20 cellular contexts compared by ENCODE assay signal in the genomic region with DNA sequence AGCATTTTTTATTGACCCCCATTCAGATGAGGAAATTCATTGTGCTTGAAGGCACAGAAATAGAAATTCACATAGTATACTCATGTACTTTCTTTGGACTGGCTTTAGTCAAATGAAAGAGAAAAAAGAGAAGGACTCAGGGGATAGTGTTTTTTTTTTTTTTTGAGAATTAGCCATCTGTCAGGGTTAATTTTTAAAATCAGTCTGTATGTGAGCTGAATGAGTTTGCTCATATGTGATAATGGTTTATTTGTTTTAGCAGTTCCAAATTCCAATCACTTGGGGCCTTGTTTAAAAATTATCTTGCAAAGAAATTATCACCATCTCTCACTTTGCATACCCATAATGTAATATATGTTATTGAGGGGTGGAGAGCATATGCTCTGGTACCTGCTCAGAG. TPM values are rescaled to one million over a fixed set of nuclear protein-coding genes. Genes with fewer than 3 reads are reported as not detected.
DNase-seq lines count a peak whose midpoint lies in the region; FAIRE-seq and TF ChIP-seq lines count a peak whose summit lies in the region.
"Had no signal": no experiment of that assay in that cellular context is flagged by ENCODE, and none has a peak within 500 bp of the region (broad histone marks: within the 10 kb centered on the region; RNA-seq: fewer than 3 reads in every experiment).

No MANE protein-coding gene starts in this region.

- no peaks in the 10 kb centered on the region for H3K9me2 ChIP-seq in hepatocyte (replicated peaks; ENCODE audit: insufficient read depth)

- peaks cover 77% of the 10 kb centered on the region for H4K20me1 ChIP-seq in hepatocyte (ENCODE audit: insufficient read depth, poor library complexity, severe bottlenecking)

- H3K9me3 ChIP-seq in hepatocyte (ENCODE audit: low read depth) = no peaks in the 10 kb centered on the region
- H3K9me3 ChIP-seq: right atrium auricular region had no signal

- no peak for FAIRE-seq in GM12891 (lab: Jason Lieb, UNC)

- no peak for TF ChIP-seq POLR2A in GM12891 (IDR thresholded peaks at IDR 0.05; ENCODE audit: low read depth, low read length)

- H3K4me2 ChIP-seq in hepatocyte = peak overlapping the region; percentile 4

- peak overlapping the region; percentile 22 for H3K27ac ChIP-seq in hepatocyte

- TF ChIP-seq CTCF in hepatocyte (IDR thresholded peaks at IDR 0.05; ENCODE audit: poor library complexity) = peak; percentile 2
- no peak for TF ChIP-seq CTCF in GM13977 (IDR thresholded peaks at IDR 0.05; ENCODE audit: extremely low read depth, insufficient read depth, missing control alignments)

- H3K36me3 ChIP-seq in hepatocyte (replicated peaks; ENCODE audit: insufficient read depth, low read depth) = no peaks in the 10 kb centered on the region
- H3K36me3 ChIP-seq: right atrium auricular region had no signal

- no peak overlapping the region for H3K4me3 ChIP-seq in hepatocyte
- H3K4me3 ChIP-seq: right atrium auricular region had no signal

- H3K27me3 ChIP-seq in hepatocyte = no peaks in the 10 kb centered on the region
- H3K27me3 ChIP-seq: right atrium auricular region had no signal

- H3K4me1 ChIP-seq in hepatocyte (ENCODE audit: insufficient read depth) = peaks cover 58% of the 10 kb centered on the region

- DNase-seq in Caki2 (ENCODE audit: low read depth) (peak; percentile 23), NCI-H1694 (lab: John Stamatoyannopoulos, UW) (peak; percentile 69), hepatocyte (ENCODE audit: low spot score) (no peak), renal cortical epithelial cell (ENCODE audit: low read depth) (peak; percentile 53), GM13977 (ENCODE audit: low spot score) (no peak), epidermal melanocyte (ENCODE audit: insufficient read length, low spot score) (no peak), NOMO-1 (lab: John Stamatoyannopoulos, UW; ENCODE audit: unreplicated experiment in 2 of 2) (no peak), GM12891 (ENCODE audit: insufficient read length, low spot score) (no peak)
- DNase-seq: activated CD4-positive, alpha-beta T cell treated with anti-CD3 and anti-CD28 coated beads for 48 hours; activated naive CD8-positive, alpha-beta T cell treated with anti-CD3 and anti-CD28 coated beads, Interleukin-2, amount 10 ng/mL, durations not matched to agents 7 days and 5 days; AML-193; foreskin melanocyte; hypothalamus; NCI-H1105; RPMI8226; trophoblast cell had no signal

- H2AFZ ChIP-seq in hepatocyte = no peak overlapping the region

- in situ Hi-C loops in Caki2 (cut with HindIII; ENCODE audit: low pct_unique_long_range_greater_than_20kb, low sequenced_read_pairs) (no loop called here), GM13977 (cut with MboI; ENCODE audit: low pct_unique_long_range_greater_than_20kb, low sequenced_read_pairs, unreplicated experiment) (no loop called here)

- H3K79me2 ChIP-seq in hepatocyte = peaks cover 100% of the 10 kb centered on the region

TF ChIP-seq in GM12891, 5 proteins besides CTCF, POLR2A, EP300 and RAD21:
- TF ChIP-seq PAX5 (IDR thresholded peaks at IDR 0.05; ENCODE audit: insufficient read depth, low read length, severe bottlenecking) (no peak), POU2F2 (IDR thresholded peaks at IDR 0.05; ENCODE audit: low read depth, low read length) (no peak), TAF1 (IDR thresholded peaks at IDR 0.05; ENCODE audit: low read depth, low read length) (no peak), SPI1 (IDR thresholded peaks at IDR 0.05; ENCODE audit: low read depth, low read length) (no peak), POLR2AphosphoS5 (IDR thresholded peaks at IDR 0.05; ENCODE audit: low read depth, low read length) (no peak)

RNA-seq across cellular contexts. Expression of gene GNAI3, which starts 19.4 kb away (rescaled TPM):
- 5.0 and 6.7 TPM in 2 replicates for total RNA-seq in Caki2 (2014; rRNA removed; shearing (Covaris generic); ENCODE audit: low replicate concordance)
- 10.9 and 11.5 TPM in 2 replicates for total RNA-seq in hepatocyte
- 8.1 and 8.9 TPM in 2 replicates for polyA plus RNA-seq in hepatocyte
- 25.0 and 25.9 TPM in 2 replicates for total RNA-seq in renal cortical epithelial cell
- 4.5 TPM for polyA plus RNA-seq in GM12891 (2012; ENCODE audit: low read depth, missing spikeins)

RNA-seq across cellular contexts. Expression of gene GPR61, which starts 28.2 kb away (rescaled TPM):
- not detected in 2 replicates for total RNA-seq in Caki2 (2014; rRNA removed; shearing (Covaris generic); ENCODE audit: low replicate concordance)
- total RNA-seq in hepatocyte (0.50 TPM in 1 of 2 replicates, not detected in the other), renal cortical epithelial cell (0.15 TPM in 1 of 2 replicates, not detected in the other)
- polyA plus RNA-seq in hepatocyte = 0.88 and 1.1 TPM in 2 replicates
- polyA plus RNA-seq in GM12891 (2012; ENCODE audit: low read depth, missing spikeins) = 0.40 TPM
- total RNA-seq: osteoblast had no signal

RNA-seq across cellular contexts. Expression of gene GNAT2, which starts 51.6 kb away (rescaled TPM):
- not detected in 2 replicates for total RNA-seq in Caki2 (2014; rRNA removed; shearing (Covaris generic); ENCODE audit: low replicate concordance)
- 0.96 TPM in 1 of 2 replicates, not detected in the other for total RNA-seq in hepatocyte
- polyA plus RNA-seq in hepatocyte = 0.18 and 0.19 TPM in 2 replicates
- total RNA-seq in renal cortical epithelial cell = 0.10 TPM in 1 of 2 replicates, not detected in the other
- 0.27 TPM for polyA plus RNA-seq in GM12891 (2012; ENCODE audit: low read depth, missing spikeins)
- total RNA-seq: cerebellum had no signal
- polyA plus RNA-seq: esophagus had no signal

RNA-seq across cellular contexts. Expression of gene AMPD2, which starts 51.8 kb away (rescaled TPM):
- total RNA-seq in Caki2 (2014; rRNA removed; shearing (Covaris generic); ENCODE audit: low replicate concordance) = 131 and 135 TPM in 2 replicates
- 63.1 and 81.9 TPM in 2 replicates for total RNA-seq in hepatocyte
- polyA plus RNA-seq in hepatocyte = 80.9 and 101 TPM in 2 replicates
- 62.7 and 71.7 TPM in 2 replicates for total RNA-seq in renal cortical epithelial cell
- polyA plus RNA-seq in GM12891 (2012; ENCODE audit: low read depth, missing spikeins) = 52.7 TPM

RNA-seq across cellular contexts. Expression of gene AMIGO1, which starts 58.3 kb away (rescaled TPM):
- 0.51 and 3.4 TPM in 2 replicates for total RNA-seq in Caki2 (2014; rRNA removed; shearing (Covaris generic); ENCODE audit: low replicate concordance)
- total RNA-seq in hepatocyte = 4.1 and 4.4 TPM in 2 replicates
- 2.0 and 2.6 TPM in 2 replicates for polyA plus RNA-seq in hepatocyte
- 1.2 and 4.1 TPM in 2 replicates for total RNA-seq in renal cortical epithelial cell
- polyA plus RNA-seq in GM12891 (2012; ENCODE audit: low read depth, missing spikeins) = 0.28 TPM

Comparison
In these comparisons a context has a peak if more than half of its experiments do, and no peak if none do; other contexts are left out.
1. DNase-seq: peak in Caki2 (single experiment), NCI-H1694 (single experiment) and renal cortical epithelial cell (single experiment); none in hepatocyte (single experiment), GM13977 (single experiment), epidermal melanocyte (single experiment), NOMO-1 (0 of 2) and GM12891 (single experiment).